16 cellular contexts compared by ENCODE assay signal in genomic region chr18:24443870-24444269, GRCh38. TPM values are rescaled to one million over a fixed set of nuclear protein-coding genes. Genes with fewer than 3 reads are reported as not detected.
DNase-seq lines count a peak whose midpoint lies in the region; ATAC-seq, FAIRE-seq and TF ChIP-seq lines count a peak whose summit lies in the region.
"Had no signal": no experiment of that assay in that cellular context is flagged by ENCODE, and none has a peak within 500 bp of the region (broad histone marks: within the 10 kb centered on the region; RNA-seq: fewer than 3 reads in every experiment).

No MANE protein-coding gene starts in this region.

- ATAC-seq in GM19438 (IDR thresholded peaks at IDR 0.05; ENCODE audit: low read depth, unreplicated experiment) (peak; percentile 81), HG03060 (IDR thresholded peaks at IDR 0.05; ENCODE audit: low read depth, unreplicated experiment) (peak; percentile 52), GM23338 (no peak), natural killer cell (no peak)
- ATAC-seq in activated T-helper 17 cell treated with anti-CD3 and anti-CD28 coated beads, Interleukin-2, amount 50 U/mL, for 72 hours (replicated peaks) = no peak

- intact Hi-C loops in natural killer cell (cut with micrococcal nuclease) = no loop called here

- no peak overlapping the region for H3K4me2 ChIP-seq in GM23338

- no peaks in the 10 kb centered on the region for H3K27me3 Mint-ChIP-seq in GM23338 (ENCODE audit: insufficient read depth, low read depth, poor library complexity)
- no peaks in the 10 kb centered on the region for H3K27me3 Mint-ChIP-seq in natural killer cell (ENCODE audit: low read depth in 2 of 2)
- no peaks in the 10 kb centered on the region for H3K27me3 Mint-ChIP-seq in activated T-helper 17 cell treated with anti-CD3 and anti-CD28 coated beads, Interleukin-2, amount 50 U/mL, for 72 hours

- FAIRE-seq in frontal cortex (lab: Jason Lieb, UNC) = no peak

- no peak overlapping the region for H3K4me3 ChIP-seq in GM23338
- H3K4me3 ChIP-seq: cardiac muscle cell had no signal

- H3K27ac Mint-ChIP-seq in GM23338 (no peak overlapping the region), natural killer cell (no peak overlapping the region)
- H3K27ac Mint-ChIP-seq in activated T-helper 17 cell treated with anti-CD3 and anti-CD28 coated beads, Interleukin-2, amount 50 U/mL, for 72 hours = no peak overlapping the region

- H3K4me1 Mint-ChIP-seq in GM23338 (no peaks in the 10 kb centered on the region), natural killer cell (no peaks in the 10 kb centered on the region)
- H3K4me1 Mint-ChIP-seq in activated T-helper 17 cell treated with anti-CD3 and anti-CD28 coated beads, Interleukin-2, amount 50 U/mL, for 72 hours = peaks cover 4% of the 10 kb centered on the region

- no peak overlapping the region for H2AFZ ChIP-seq in GM23338
- H2AFZ ChIP-seq: parathyroid adenoma had no signal

- H3K36me3 ChIP-seq in GM23338 (ENCODE audit: insufficient read depth) = peaks cover 48% of the 10 kb centered on the region

- H3K27ac ChIP-seq in GM23338 (ENCODE audit: low read depth) = no peak overlapping the region
- H3K27ac ChIP-seq: cardiac muscle cell, parathyroid adenoma had no signal

- H3K9me3 Mint-ChIP-seq in GM23338 (no peaks in the 10 kb centered on the region), natural killer cell (no peaks in the 10 kb centered on the region)
- H3K9me3 Mint-ChIP-seq in activated T-helper 17 cell treated with anti-CD3 and anti-CD28 coated beads, Interleukin-2, amount 50 U/mL, for 72 hours = no peaks in the 10 kb centered on the region

- H3K9me2 ChIP-seq in GM23338 (ENCODE audit: insufficient read depth) = no peaks in the 10 kb centered on the region

- H3F3A ChIP-seq in GM23338 (replicated peaks; ENCODE audit: low read depth) = no peaks in the 10 kb centered on the region

- no peaks in the 10 kb centered on the region for H4K20me1 ChIP-seq in GM23338 (replicated peaks; ENCODE audit: insufficient read depth)

- H3K36me3 Mint-ChIP-seq in GM23338 (ENCODE audit: low read depth) (peaks cover 72% of the 10 kb centered on the region), natural killer cell (peaks cover 8% of the 10 kb centered on the region)
- H3K36me3 Mint-ChIP-seq in activated T-helper 17 cell treated with anti-CD3 and anti-CD28 coated beads, Interleukin-2, amount 50 U/mL, for 72 hours (ENCODE audit: low read depth) = peaks cover 87% of the 10 kb centered on the region

- TF ChIP-seq CTCF in GM23338 (conservative IDR thresholded peaks at IDR 0.05; ENCODE audit: low read depth in 2 of 2) = no peak
- TF ChIP-seq CTCF in natural killer cell (IDR thresholded peaks at IDR 0.05) = no peak

- no peaks in the 10 kb centered on the region for H3K79me2 ChIP-seq in GM23338 (replicated peaks; ENCODE audit: insufficient read depth)
- H3K79me2 ChIP-seq: parathyroid adenoma had no signal

- H3K4me3 Mint-ChIP-seq in GM23338 = no peak overlapping the region
- H3K4me3 Mint-ChIP-seq in natural killer cell = no peak overlapping the region
- no peak overlapping the region for H3K4me3 Mint-ChIP-seq in activated T-helper 17 cell treated with anti-CD3 and anti-CD28 coated beads, Interleukin-2, amount 50 U/mL, for 72 hours

- DNase-seq in Ammon's horn (ENCODE audit: low spot score) = peak; percentile 20
- DNase-seq in NOMO-1 treated with DMSO at 0.1 percent for 48 hours (lab: John Stamatoyannopoulos, UW; ENCODE audit: unreplicated experiment) = peak; percentile 82
- no peak for DNase-seq in GM23338 (ENCODE audit: low spot score)
- no peak for DNase-seq in natural killer cell
- DNase-seq in frontal cortex (ENCODE audit: low spot score in 2 of 2) = no peak
- DNase-seq: 8988T; activated T-cell treated with anti-CD3 and anti-CD28 coated beads, Interleukin-2, amount 50 U/mL, for 1 hour; DMS 273 treated with DMSO at 0.1 percent for 48 hours; NCI-H1092 had no signal

- no peaks in the 10 kb centered on the region for H3K27me3 ChIP-seq in GM23338 (ENCODE audit: insufficient read depth)
- H3K27me3 ChIP-seq: cardiac muscle cell had no signal

- H3K4me1 ChIP-seq in GM23338 (ENCODE audit: insufficient read depth) = no peaks in the 10 kb centered on the region
- H3K4me1 ChIP-seq: parathyroid adenoma had no signal

TF ChIP-seq in GM23338, 12 proteins besides CTCF, POLR2A, EP300 and RAD21 (continues in another document):
- TF ChIP-seq NANOG (IDR thresholded peaks at IDR 0.05; ENCODE audit: borderline replicate concordance) (no peak), ETS1 (IDR thresholded peaks at IDR 0.05) (no peak)

RNA-seq across cellular contexts. Expression of gene HRH4, which starts 16.6 kb away (rescaled TPM):
- total RNA-seq in GM23338 (2014; rRNA removed; shearing (Covaris generic)) = 0.17 TPM in 1 of 2 replicates, not detected in the other
- polyA plus RNA-seq in GM23338 (2016; fragmentation: Nextera tagmentation; extraction: Ambion mirVana) = 0.07 TPM in 1 of 2 replicates, not detected in the other
- 10 to 100 TPM in 1 of 3 donors, under 1 TPM in 1, not detected in 1; 0.23 to 13.9 TPM for total RNA-seq in natural killer cell
- 1 to 10 TPM; 2.2 to 3.8 TPM for total RNA-seq in activated T-helper 17 cell treated with anti-CD3 and anti-CD28 coated beads, Interleukin-2, amount 50 U/mL, for 72 hours
- total RNA-seq in frontal cortex = not detected
- total RNA-seq: kidney epithelial cell, temporal lobe had no signal
- polyA plus RNA-seq: cardiac muscle cell had no signal

RNA-seq across cellular contexts. Expression of gene IMPACT, which starts 17.4 kb away (rescaled TPM):
- 42.1 and 46.6 TPM in 2 replicates for total RNA-seq in GM23338 (2014; rRNA removed; shearing (Covaris generic))
- polyA plus RNA-seq in GM23338 (2016; fragmentation: Nextera tagmentation; extraction: Ambion mirVana) = 43.8 and 47.6 TPM in 2 replicates
- total RNA-seq in natural killer cell (10 to 100 TPM in 2 of 3 donors, 1 to 10 TPM in 1; 8.4 to 19.9 (median 12.2) TPM), frontal cortex (26.5 TPM)
- 10 to 100 TPM in 1 of 2 donors, 1 to 10 TPM in 1; 8.9 to 13.0 TPM for total RNA-seq in activated T-helper 17 cell treated with anti-CD3 and anti-CD28 coated beads, Interleukin-2, amount 50 U/mL, for 72 hours

RNA-seq across cellular contexts. Expression of gene OSBPL1A, which starts 46.2 kb away (rescaled TPM):
- total RNA-seq in GM23338 (2014; rRNA removed; shearing (Covaris generic)) = 64.8 and 71.4 TPM in 2 replicates
- 55.6 and 67.5 TPM in 2 replicates for polyA plus RNA-seq in GM23338 (2016; fragmentation: Nextera tagmentation; extraction: Ambion mirVana)
- total RNA-seq in natural killer cell = 10 to 100 TPM in 1 of 3 donors, 1 to 10 TPM in 2; 1.2 to 32.5 (median 1.5) TPM
- total RNA-seq in activated T-helper 17 cell treated with anti-CD3 and anti-CD28 coated beads, Interleukin-2, amount 50 U/mL, for 72 hours = 1 to 10 TPM; 2.8 to 4.1 TPM
- total RNA-seq in frontal cortex = 42.8 TPM

Comparison
In these comparisons a context has a peak if more than half of its experiments do, and no peak if none do; other contexts are left out.
1. DNase-seq: peak in Ammon's horn (single experiment) and NOMO-1 treated with DMSO at 0.1 percent for 48 hours (single experiment); none in GM23338 (single experiment), natural killer cell (single experiment) and frontal cortex (0 of 2).
2. ATAC-seq: peak in GM19438 (single experiment) and HG03060 (single experiment); none in GM23338 (single experiment), natural killer cell (0 of 3) and activated T-helper 17 cell treated with anti-CD3 and anti-CD28 coated beads, Interleukin-2, amount 50 U/mL, for 72 hours (single experiment).